In genomic region chr22:49208768-49209252, GRCh38 we compare ENCODE assay signal across 15 cellular contexts.
DNase-seq lines count a peak whose midpoint lies in the region; ATAC-seq and TF ChIP-seq lines count a peak whose summit lies in the region.
"Had no signal": no experiment of that assay in that cellular context is flagged by ENCODE, and none has a peak within 500 bp of the region (broad histone marks: within the 10 kb centered on the region; RNA-seq: fewer than 3 reads in every experiment).

No MANE protein-coding gene starts in this region.

- no peak overlapping the region for H3K27ac Mint-ChIP-seq in activated naive CD4-positive, alpha-beta T cell treated with anti-CD3 and anti-CD28 coated beads for 36 hours
- H3K27ac Mint-ChIP-seq in activated naive CD4-positive, alpha-beta T cell treated with anti-CD3 and anti-CD28 coated beads, Interleukin-2, amount 50 U/mL, for 72 hours: no peak overlapping the region

- no peaks in the 10 kb centered on the region for H3K36me3 ChIP-seq in SJCRH30
- H3K36me3 ChIP-seq in tibial artery: no peaks in the 10 kb centered on the region
- H3K36me3 ChIP-seq: ascending aorta, ovary had no signal

- H3K27ac ChIP-seq in SJCRH30: no peak overlapping the region
- H3K27ac ChIP-seq in tibial artery: no peak overlapping the region
- H3K27ac ChIP-seq: ascending aorta, ovary, testis had no signal

- no peak overlapping the region for H3K4me3 ChIP-seq in SJCRH30
- no peak overlapping the region for H3K4me3 ChIP-seq in tibial artery
- H3K4me3 ChIP-seq: ascending aorta, ovary, testis had no signal

- H3K27me3 ChIP-seq in SJCRH30: peaks cover 3% of the 10 kb centered on the region; the same call in 1 of the 2 replicates
- peaks cover 0 to 16% of the 10 kb centered on the region in 2 donors for H3K27me3 ChIP-seq in tibial artery
- H3K27me3 ChIP-seq: ascending aorta, ovary, testis had no signal

- no peak for ATAC-seq in activated naive CD4-positive, alpha-beta T cell treated with anti-CD3 and anti-CD28 coated beads, Interleukin-2, amount 50 U/mL, for 72 hours

- no peaks in the 10 kb centered on the region for H3K9me3 ChIP-seq in SJCRH30 (replicated peaks)
- no peaks in the 10 kb centered on the region for H3K9me3 ChIP-seq in tibial artery
- H3K9me3 ChIP-seq: ascending aorta, ovary, testis had no signal

- intact Hi-C loops in activated naive CD4-positive, alpha-beta T cell treated with anti-CD3 and anti-CD28 coated beads for 36 hours (cut with micrococcal nuclease): no loop called here
- intact Hi-C loops in tibial artery (cut with DNase I; ENCODE audit: low total_unique reads): no loop called here

- H3K9me3 Mint-ChIP-seq in activated naive CD4-positive, alpha-beta T cell treated with anti-CD3 and anti-CD28 coated beads for 36 hours: no peaks in the 10 kb centered on the region
- no peaks in the 10 kb centered on the region for H3K9me3 Mint-ChIP-seq in activated naive CD4-positive, alpha-beta T cell treated with anti-CD3 and anti-CD28 coated beads, Interleukin-2, amount 50 U/mL, for 72 hours

- no peak overlapping the region for H3K4me3 Mint-ChIP-seq in activated naive CD4-positive, alpha-beta T cell treated with anti-CD3 and anti-CD28 coated beads for 36 hours

- H3K4me1 ChIP-seq in SJCRH30 (no peaks in the 10 kb centered on the region), tibial artery (no peaks in the 10 kb centered on the region)
- H3K4me1 ChIP-seq: ascending aorta, testis had no signal

- no peaks in the 10 kb centered on the region for H3K36me3 Mint-ChIP-seq in activated naive CD4-positive, alpha-beta T cell treated with anti-CD3 and anti-CD28 coated beads for 36 hours (ENCODE audit: low read depth)
- no peaks in the 10 kb centered on the region for H3K36me3 Mint-ChIP-seq in activated naive CD4-positive, alpha-beta T cell treated with anti-CD3 and anti-CD28 coated beads, Interleukin-2, amount 50 U/mL, for 72 hours

- CTCF ChIA-PET in activated naive CD4-positive, alpha-beta T cell treated with anti-CD3 and anti-CD28 coated beads for 36 hours (lab: Charles Lee): no interaction called here

- peaks cover 7% of the 10 kb centered on the region for H3K27me3 Mint-ChIP-seq in activated naive CD4-positive, alpha-beta T cell treated with anti-CD3 and anti-CD28 coated beads for 36 hours (ENCODE audit: low read depth)

- TF ChIP-seq CTCF in tibial artery (IDR thresholded peaks at IDR 0.05): no peak

- no peaks in the 10 kb centered on the region for H3K4me1 Mint-ChIP-seq in activated naive CD4-positive, alpha-beta T cell treated with anti-CD3 and anti-CD28 coated beads for 36 hours (ENCODE audit: low read depth)

- peak; percentile 18 for DNase-seq in activated naive CD4-positive, alpha-beta T cell treated with anti-CD3 and anti-CD28 coated beads for 36 hours
- DNase-seq in activated naive CD4-positive, alpha-beta T cell treated with anti-CD3 and anti-CD28 coated beads, Interleukin-2, amount 50 U/mL, for 72 hours (ENCODE audit: low spot score in 2 of 2): no peak
- DNase-seq in SJCRH30 (peak; percentile 28 to 57), left kidney (ENCODE audit: low read depth, low spot score) (peak; percentile 86), tibial artery (peak; percentile 9 to 13), NCI-H2196 (lab: John Stamatoyannopoulos, UW; ENCODE audit: unreplicated experiment) (no peak), SW 1271 (lab: John Stamatoyannopoulos, UW) (no peak), SIG-M5 (lab: John Stamatoyannopoulos, UW) (no peak)
- DNase-seq: mesenchymal stem cell, NCI-H1930, NCI-H748 treated with DMSO at 0.1 percent for 48 hours, SHP77 treated with DMSO at 0.1 percent for 48 hours, testis had no signal

Comparison
In these comparisons a context has a peak if more than half of its experiments do, and no peak if none do; other contexts are left out.
1. DNase-seq: peak in activated naive CD4-positive, alpha-beta T cell treated with anti-CD3 and anti-CD28 coated beads for 36 hours (single experiment), SJCRH30 (2 of 2), left kidney (single experiment) and tibial artery (2 of 2); none in activated naive CD4-positive, alpha-beta T cell treated with anti-CD3 and anti-CD28 coated beads, Interleukin-2, amount 50 U/mL, for 72 hours (0 of 2), NCI-H2196 (single experiment), SW 1271 (0 of 2) and SIG-M5 (single experiment).